ENCODE assay signal across 1 cellular context in genomic region chr6:52360601-52361346, GRCh38.
TF ChIP-seq lines count a peak whose summit lies in the region.

No MANE protein-coding gene starts in this region.

TF ChIP-seq in H1, 55 proteins besides CTCF, POLR2A, EP300 and RAD21:
- TF ChIP-seq CEBPB (IDR thresholded peaks at IDR 0.05; ENCODE audit: low read depth, low read length), result peak; percentile 5; the same call in 1 of the 2 replicates
- TF ChIP-seq, protein P1, sequence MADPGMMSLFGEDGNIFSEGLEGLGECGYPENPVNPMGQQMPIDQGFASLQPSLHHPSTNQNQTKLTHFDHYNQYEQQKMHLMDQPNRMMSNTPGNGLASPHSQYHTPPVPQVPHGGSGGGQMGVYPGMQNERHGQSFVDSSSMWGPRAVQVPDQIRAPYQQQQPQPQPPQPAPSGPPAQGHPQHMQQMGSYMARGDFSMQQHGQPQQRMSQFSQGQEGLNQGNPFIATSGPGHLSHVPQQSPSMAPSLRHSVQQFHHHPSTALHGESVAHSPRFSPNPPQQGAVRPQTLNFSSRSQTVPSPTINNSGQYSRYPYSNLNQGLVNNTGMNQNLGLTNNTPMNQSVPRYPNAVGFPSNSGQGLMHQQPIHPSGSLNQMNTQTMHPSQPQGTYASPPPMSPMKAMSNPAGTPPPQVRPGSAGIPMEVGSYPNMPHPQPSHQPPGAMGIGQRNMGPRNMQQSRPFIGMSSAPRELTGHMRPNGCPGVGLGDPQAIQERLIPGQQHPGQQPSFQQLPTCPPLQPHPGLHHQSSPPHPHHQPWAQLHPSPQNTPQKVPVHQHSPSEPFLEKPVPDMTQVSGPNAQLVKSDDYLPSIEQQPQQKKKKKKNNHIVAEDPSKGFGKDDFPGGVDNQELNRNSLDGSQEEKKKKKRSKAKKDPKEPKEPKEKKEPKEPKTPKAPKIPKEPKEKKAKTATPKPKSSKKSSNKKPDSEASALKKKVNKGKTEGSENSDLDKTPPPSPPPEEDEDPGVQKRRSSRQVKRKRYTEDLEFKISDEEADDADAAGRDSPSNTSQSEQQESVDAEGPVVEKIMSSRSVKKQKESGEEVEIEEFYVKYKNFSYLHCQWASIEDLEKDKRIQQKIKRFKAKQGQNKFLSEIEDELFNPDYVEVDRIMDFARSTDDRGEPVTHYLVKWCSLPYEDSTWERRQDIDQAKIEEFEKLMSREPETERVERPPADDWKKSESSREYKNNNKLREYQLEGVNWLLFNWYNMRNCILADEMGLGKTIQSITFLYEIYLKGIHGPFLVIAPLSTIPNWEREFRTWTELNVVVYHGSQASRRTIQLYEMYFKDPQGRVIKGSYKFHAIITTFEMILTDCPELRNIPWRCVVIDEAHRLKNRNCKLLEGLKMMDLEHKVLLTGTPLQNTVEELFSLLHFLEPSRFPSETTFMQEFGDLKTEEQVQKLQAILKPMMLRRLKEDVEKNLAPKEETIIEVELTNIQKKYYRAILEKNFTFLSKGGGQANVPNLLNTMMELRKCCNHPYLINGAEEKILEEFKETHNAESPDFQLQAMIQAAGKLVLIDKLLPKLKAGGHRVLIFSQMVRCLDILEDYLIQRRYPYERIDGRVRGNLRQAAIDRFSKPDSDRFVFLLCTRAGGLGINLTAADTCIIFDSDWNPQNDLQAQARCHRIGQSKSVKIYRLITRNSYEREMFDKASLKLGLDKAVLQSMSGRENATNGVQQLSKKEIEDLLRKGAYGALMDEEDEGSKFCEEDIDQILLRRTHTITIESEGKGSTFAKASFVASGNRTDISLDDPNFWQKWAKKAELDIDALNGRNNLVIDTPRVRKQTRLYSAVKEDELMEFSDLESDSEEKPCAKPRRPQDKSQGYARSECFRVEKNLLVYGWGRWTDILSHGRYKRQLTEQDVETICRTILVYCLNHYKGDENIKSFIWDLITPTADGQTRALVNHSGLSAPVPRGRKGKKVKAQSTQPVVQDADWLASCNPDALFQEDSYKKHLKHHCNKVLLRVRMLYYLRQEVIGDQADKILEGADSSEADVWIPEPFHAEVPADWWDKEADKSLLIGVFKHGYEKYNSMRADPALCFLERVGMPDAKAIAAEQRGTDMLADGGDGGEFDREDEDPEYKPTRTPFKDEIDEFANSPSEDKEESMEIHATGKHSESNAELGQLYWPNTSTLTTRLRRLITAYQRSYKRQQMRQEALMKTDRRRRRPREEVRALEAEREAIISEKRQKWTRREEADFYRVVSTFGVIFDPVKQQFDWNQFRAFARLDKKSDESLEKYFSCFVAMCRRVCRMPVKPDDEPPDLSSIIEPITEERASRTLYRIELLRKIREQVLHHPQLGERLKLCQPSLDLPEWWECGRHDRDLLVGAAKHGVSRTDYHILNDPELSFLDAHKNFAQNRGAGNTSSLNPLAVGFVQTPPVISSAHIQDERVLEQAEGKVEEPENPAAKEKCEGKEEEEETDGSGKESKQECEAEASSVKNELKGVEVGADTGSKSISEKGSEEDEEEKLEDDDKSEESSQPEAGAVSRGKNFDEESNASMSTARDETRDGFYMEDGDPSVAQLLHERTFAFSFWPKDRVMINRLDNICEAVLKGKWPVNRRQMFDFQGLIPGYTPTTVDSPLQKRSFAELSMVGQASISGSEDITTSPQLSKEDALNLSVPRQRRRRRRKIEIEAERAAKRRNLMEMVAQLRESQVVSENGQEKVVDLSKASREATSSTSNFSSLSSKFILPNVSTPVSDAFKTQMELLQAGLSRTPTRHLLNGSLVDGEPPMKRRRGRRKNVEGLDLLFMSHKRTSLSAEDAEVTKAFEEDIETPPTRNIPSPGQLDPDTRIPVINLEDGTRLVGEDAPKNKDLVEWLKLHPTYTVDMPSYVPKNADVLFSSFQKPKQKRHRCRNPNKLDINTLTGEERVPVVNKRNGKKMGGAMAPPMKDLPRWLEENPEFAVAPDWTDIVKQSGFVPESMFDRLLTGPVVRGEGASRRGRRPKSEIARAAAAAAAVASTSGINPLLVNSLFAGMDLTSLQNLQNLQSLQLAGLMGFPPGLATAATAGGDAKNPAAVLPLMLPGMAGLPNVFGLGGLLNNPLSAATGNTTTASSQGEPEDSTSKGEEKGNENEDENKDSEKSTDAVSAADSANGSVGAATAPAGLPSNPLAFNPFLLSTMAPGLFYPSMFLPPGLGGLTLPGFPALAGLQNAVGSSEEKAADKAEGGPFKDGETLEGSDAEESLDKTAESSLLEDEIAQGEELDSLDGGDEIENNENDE (IDR thresholded peaks at IDR 0.05; ENCODE audit: insufficient replicate concordance, low read length), result no peak
TF ChIP-seq in H1: peak in this region for 1.
